Comparison of ENCODE assay signal across 8 cellular contexts in genomic region chr5:16934123-16934522, GRCh38. TPM values are rescaled to one million over a fixed set of nuclear protein-coding genes. Genes with fewer than 3 reads are reported as not detected.
DNase-seq lines count a peak whose midpoint lies in the region; ATAC-seq and TF ChIP-seq lines count a peak whose summit lies in the region.

No MANE protein-coding gene starts in this region.

- TF ChIP-seq EP300 in upper lobe of left lung (IDR thresholded peaks at IDR 0.05), result no peak

- H3K9me3 ChIP-seq in RWPE2 (ENCODE audit: severe bottlenecking), result no peaks in the 10 kb centered on the region
- H3K9me3 ChIP-seq in mesodermal cell (ENCODE audit: control insufficient read depth, low read length), result no peaks in the 10 kb centered on the region
- H3K9me3 ChIP-seq in upper lobe of left lung, result no peaks in the 10 kb centered on the region

- DNase-seq in GM03348 (ENCODE audit: low spot score) (peak; percentile 86), HK-2 (ENCODE audit: unreplicated experiment) (peak; percentile 69), RWPE2 (ENCODE audit: low spot score) (no peak), dorsolateral prefrontal cortex (no peak), upper lobe of left lung (peak in 1 of 2 donors; percentile 69)

- TF ChIP-seq POLR2A in upper lobe of left lung (IDR thresholded peaks at IDR 0.05), result no peak

- H3K36me3 ChIP-seq in RWPE2 (ENCODE audit: low read depth) (peaks cover 13% of the 10 kb centered on the region; the same call in 1 of the 2 replicates), mesodermal cell (ENCODE audit: control insufficient read depth, insufficient read depth, low read length) (peaks cover 42% of the 10 kb centered on the region), upper lobe of left lung (no peaks in the 10 kb centered on the region)

- WGBS in mesodermal cell (ENCODE audit: insufficient coverage in 2 of 2), 2 experiments, result 0 to 3% methylated on average over 5 to 6 of the region's 11 CpGs
- 3 to 5% methylated on average over 11 of the region's 11 CpGs for WGBS in upper lobe of left lung, 2 donors

- H3K4me1 ChIP-seq in RWPE2 (ENCODE audit: insufficient read depth, poor library complexity, severe bottlenecking) (peaks cover 35% of the 10 kb centered on the region), mesodermal cell (ENCODE audit: control insufficient read depth, insufficient read depth, low read length, poor library complexity, severe bottlenecking) (peaks cover 14% of the 10 kb centered on the region), upper lobe of left lung (peaks cover 23 to 50% (median 39%) of the 10 kb centered on the region in 4 donors)

- H3K4me3 ChIP-seq in RWPE2 (ENCODE audit: severe bottlenecking) (peak overlapping the region; percentile 93), dorsolateral prefrontal cortex (peak overlapping the region in 43 of 59 donors; percentile 3 to 83 (median 65)), mesodermal cell (ENCODE audit: extremely low read depth, insufficient read depth, low read length, poor library complexity, severe bottlenecking) (peak overlapping the region; percentile 96), upper lobe of left lung (peak overlapping the region in 3 of 4 donors; percentile 78 to 87 (median 84))

- peak overlapping the region; percentile 87 for H3K27ac ChIP-seq in RWPE2 (ENCODE audit: poor library complexity, severe bottlenecking)
- no peak overlapping the region for H3K27ac ChIP-seq in dorsolateral prefrontal cortex
- no peak overlapping the region for H3K27ac ChIP-seq in mesodermal cell (ENCODE audit: low read depth, low read length, severe bottlenecking)
- H3K27ac ChIP-seq in upper lobe of left lung, result peak overlapping the region in 2 of 4 donors; percentile 87 to 92

- peak; percentile 99 for TF ChIP-seq CTCF in RWPE2 (IDR thresholded peaks at IDR 0.05; ENCODE audit: poor library complexity, severe bottlenecking)
- TF ChIP-seq CTCF in dorsolateral prefrontal cortex (IDR thresholded peaks at IDR 0.05 in 54 of 56, conservative IDR thresholded peaks at IDR 0.05 in 2 of 56; ENCODE audit: low read depth in 1 of 56, partially characterized antibody in 56 of 56), result peak in 55 of 56 donors; percentile 26 to 70 (median 57)
- peak; percentile 62 to 88 (median 72) for TF ChIP-seq CTCF in upper lobe of left lung (IDR thresholded peaks at IDR 0.05)

- intact Hi-C loops in dorsolateral prefrontal cortex (cut with DNase I), result loop anchor here in 1 of 2 donors (10.0 kb wide), 1 partner anchor 251 kb away; no protein-coding TSS in a partner anchor

- ATAC-seq in GM19468 (IDR thresholded peaks at IDR 0.05; ENCODE audit: extremely low read depth, unreplicated experiment), result peak; percentile 76
- peak; percentile 60 for ATAC-seq in RWPE2 (ENCODE audit: low read depth)
- ATAC-seq in upper lobe of left lung (ENCODE audit: low FRiP score in 2 of 2), result peak; percentile 52 to 69
- ATAC-seq in GM21717 (IDR thresholded peaks at IDR 0.05; ENCODE audit: unreplicated experiment), result no peak

- H3K27me3 ChIP-seq in RWPE2 (ENCODE audit: insufficient read depth, poor library complexity, severe bottlenecking) (no peaks in the 10 kb centered on the region), dorsolateral prefrontal cortex (peaks cover 0 to 90% (median 61%) of the 10 kb centered on the region in 45 donors), upper lobe of left lung (no peaks in the 10 kb centered on the region)

RNA-seq across cellular contexts. Expression of gene MYO10, which starts 2.0 kb away (rescaled TPM):
- total RNA-seq in dorsolateral prefrontal cortex (100 to 1,000 TPM in 13 of 120 experiments, 10 to 100 TPM in 107; 35.7 to 202 (median 74.8) TPM), upper lobe of left lung (100 to 1,000 TPM in 1 of 6 donors, 10 to 100 TPM in 5; 31.9 to 135 (median 57.7) TPM)
- 86.3 TPM for polyA plus RNA-seq in mesodermal cell (2013, experiment 1 of 2)
- 80.2 TPM for polyA plus RNA-seq in mesodermal cell (2013, experiment 2 of 2)

Comparison
In these comparisons a context has a peak if more than half of its experiments do, and no peak if none do; other contexts are left out.
1. DNase-seq: peak in GM03348 (single experiment) and HK-2 (single experiment); none in RWPE2 (single experiment) and dorsolateral prefrontal cortex (0 of 10).
2. Peak in every context shown above with its lines, with median percentiles within 50 percentile points of each other: H3K4me3 ChIP-seq and CTCF ChIP-seq.